11 cellular contexts compared by ENCODE assay signal in genomic region chr13:19153782-19154450, GRCh38. TPM values are rescaled to one million over a fixed set of nuclear protein-coding genes. Genes with fewer than 3 reads are reported as not detected.
DNase-seq lines count a peak whose midpoint lies in the region; ATAC-seq and TF ChIP-seq lines count a peak whose summit lies in the region.
"Had no signal": no experiment of that assay in that cellular context is flagged by ENCODE, and none has a peak within 500 bp of the region (broad histone marks: within the 10 kb centered on the region; RNA-seq: fewer than 3 reads in every experiment).

No MANE protein-coding gene starts in this region.

- H3K9ac ChIP-seq in OCI-LY3 (ENCODE audit: low read length), result no peak overlapping the region
- H3K9ac ChIP-seq in trophoblast cell (ENCODE audit: low read length), result no peak overlapping the region
- H3K9ac ChIP-seq: BLaER1 treated with 17β-estradiol and CSF1 and Interleukin-3, amounts not matched to agents 10 nM and 100 nM had no signal

- H3K27me3 ChIP-seq in OCI-LY3 (ENCODE audit: low read depth, low read length) (no peaks in the 10 kb centered on the region), trophoblast cell (ENCODE audit: insufficient read depth, low read length) (no peaks in the 10 kb centered on the region)
- H3K27me3 ChIP-seq: BLaER1 treated with 17β-estradiol and CSF1 and Interleukin-3, amounts not matched to agents 10 nM and 100 nM had no signal

- H4K20me1 ChIP-seq in OCI-LY3 (ENCODE audit: insufficient read depth, low read length), result no peaks in the 10 kb centered on the region
- H4K20me1 ChIP-seq: BLaER1 treated with 17β-estradiol and CSF1 and Interleukin-3, amounts not matched to agents 10 nM and 100 nM had no signal

- no peak overlapping the region for H4K12ac ChIP-seq in trophoblast cell (ENCODE audit: low read depth, low read length)

- H3K9me3 ChIP-seq in OCI-LY3 (ENCODE audit: insufficient read depth, low read length), result peaks cover 2% of the 10 kb centered on the region; the same call in 1 of the 2 replicates
- peaks cover 91% of the 10 kb centered on the region for H3K9me3 ChIP-seq in trophoblast cell (ENCODE audit: insufficient read depth, low read depth, low read length)

- H3K79me1 ChIP-seq in trophoblast cell (ENCODE audit: low read length), result no peaks in the 10 kb centered on the region

- H2BK12ac ChIP-seq in trophoblast cell (ENCODE audit: low read length), result no peak overlapping the region

- no peak overlapping the region for H3K4ac ChIP-seq in trophoblast cell (ENCODE audit: low read depth, low read length)

- H3K23ac ChIP-seq in trophoblast cell (ENCODE audit: low read length), result no peak overlapping the region

- H3K4me1 ChIP-seq in OCI-LY3 (ENCODE audit: low read length) (peaks cover 9% of the 10 kb centered on the region; the same call in 1 of the 2 replicates), trophoblast cell (ENCODE audit: control insufficient read depth in 1 of 2, insufficient read depth in 2 of 2, low read length in 2 of 2) (no peaks in the 10 kb centered on the region)

- ATAC-seq in GM18867 (IDR thresholded peaks at IDR 0.05; ENCODE audit: unreplicated experiment), result peak; percentile 54
- ATAC-seq in GM18505 (IDR thresholded peaks at IDR 0.05; ENCODE audit: unreplicated experiment), result no peak
- ATAC-seq: stimulated activated naive B cell treated with anti-CD40 and anti-IgM and Interleukin-4, amounts not matched to agents 10 μg/mL and 1 μg/mL and 100 μg/mL, for 72 hours had no signal

- no peak overlapping the region for H3K4me2 ChIP-seq in OCI-LY3 (ENCODE audit: low read length)
- no peak overlapping the region for H3K4me2 ChIP-seq in trophoblast cell (ENCODE audit: low read length)

- H3K14ac ChIP-seq in trophoblast cell (ENCODE audit: low read length), result no peak overlapping the region

- H3K18ac ChIP-seq in trophoblast cell (ENCODE audit: low read length), result no peak overlapping the region

- H3K36me3 ChIP-seq in OCI-LY3 (replicated peaks; ENCODE audit: low read depth, low read length) (no peaks in the 10 kb centered on the region), trophoblast cell (ENCODE audit: control insufficient read depth in 1 of 2, insufficient read depth in 2 of 2, low read length in 2 of 2) (no peaks in the 10 kb centered on the region)
- H3K36me3 ChIP-seq: BLaER1 treated with 17β-estradiol and CSF1 and Interleukin-3, amounts not matched to agents 10 nM and 100 nM had no signal

- no peak for TF ChIP-seq POLR2A in GM18505 (IDR thresholded peaks at IDR 0.05; ENCODE audit: borderline replicate concordance, extremely low read depth, insufficient read depth, insufficient read length)

- peak; percentile 60 for TF ChIP-seq CTCF in OCI-LY3 (IDR thresholded peaks at IDR 0.05; ENCODE audit: low read depth, low read length)

- H3K27ac ChIP-seq in OCI-LY3 (ENCODE audit: low read length), result no peak overlapping the region
- no peak overlapping the region for H3K27ac ChIP-seq in trophoblast cell (ENCODE audit: low read depth, low read length)
- H3K27ac ChIP-seq: BLaER1 treated with 17β-estradiol and CSF1 and Interleukin-3, amounts not matched to agents 10 nM and 100 nM had no signal

- H2AFZ ChIP-seq in OCI-LY3 (ENCODE audit: low read depth, low read length) (0 out of 2 replicates have a peak overlapping the region, but pooled peaks have one; percentile 4), trophoblast cell (ENCODE audit: insufficient read depth, low read length, poor library complexity) (no peak overlapping the region)

- peak; percentile 56 for DNase-seq in activated CD8-positive, alpha-beta memory T cell treated with anti-CD3 and anti-CD28 coated beads, Interleukin-2, amount 50 U/mL, for 48 hours
- no peak for DNase-seq in activated CD8-positive, alpha-beta memory T cell treated with anti-CD3 and anti-CD28 coated beads for 24 hours
- peak; percentile 8 to 29 for DNase-seq in trophoblast cell
- DNase-seq in cerebellar cortex (ENCODE audit: low spot score), result no peak
- DNase-seq in HuH-7.5 (ENCODE audit: low spot score), result no peak
- DNase-seq: activated naive CD8-positive, alpha-beta T cell treated with anti-CD3 and anti-CD28 coated beads, Interleukin-2, amount 10 ng/mL, durations not matched to agents 7 days and 5 days; stimulated activated naive B cell treated with anti-CD40 and anti-IgM and Interleukin-4, amounts not matched to agents 10 μg/mL and 1 μg/mL and 100 μg/mL, for 72 hours had no signal

- H3K79me2 ChIP-seq in OCI-LY3 (ENCODE audit: low read length), result no peaks in the 10 kb centered on the region
- no peaks in the 10 kb centered on the region for H3K79me2 ChIP-seq in trophoblast cell (ENCODE audit: control insufficient read depth, insufficient read depth, low read length, poor library complexity)

- H4K91ac ChIP-seq in trophoblast cell (ENCODE audit: low read depth, low read length), result no peak overlapping the region

- no CpG with 5 or more reads among the region's 9 CpGs for WGBS in trophoblast cell (ENCODE audit: extremely low coverage, insufficient coverage, insufficient read length)

- H2AK5ac ChIP-seq in trophoblast cell (ENCODE audit: low read length), result no peak overlapping the region

- no peak overlapping the region for H3K4me3 ChIP-seq in OCI-LY3 (ENCODE audit: low read length)
- peak overlapping the region; percentile 15 for H3K4me3 ChIP-seq in trophoblast cell (ENCODE audit: low read depth, low read length)
- H3K4me3 ChIP-seq: BLaER1 treated with 17β-estradiol and CSF1 and Interleukin-3, amounts not matched to agents 10 nM and 100 nM had no signal

- no peak overlapping the region for H4K8ac ChIP-seq in trophoblast cell (ENCODE audit: low read depth, low read length)

- H2BK5ac ChIP-seq in trophoblast cell (ENCODE audit: low read depth, low read length, poor library complexity), result no peak overlapping the region

- H2BK120ac ChIP-seq in trophoblast cell (ENCODE audit: insufficient read depth, low read length, poor library complexity), result no peak overlapping the region

RNA-seq across cellular contexts. Expression of gene TUBA3C, which starts 27.7 kb away (rescaled TPM):
- not detected in 2 replicates for polyA plus RNA-seq in trophoblast cell (2013)

Comparison
In these comparisons a context has a peak if more than half of its experiments do, and no peak if none do; other contexts are left out.
1. DNase-seq: peak in activated CD8-positive, alpha-beta memory T cell treated with anti-CD3 and anti-CD28 coated beads, Interleukin-2, amount 50 U/mL, for 48 hours (single experiment) and trophoblast cell (2 of 2); none in activated CD8-positive, alpha-beta memory T cell treated with anti-CD3 and anti-CD28 coated beads for 24 hours (single experiment), cerebellar cortex (single experiment) and HuH-7.5 (single experiment).